ENCODE assay signal across 20 cellular contexts in the genomic region with DNA sequence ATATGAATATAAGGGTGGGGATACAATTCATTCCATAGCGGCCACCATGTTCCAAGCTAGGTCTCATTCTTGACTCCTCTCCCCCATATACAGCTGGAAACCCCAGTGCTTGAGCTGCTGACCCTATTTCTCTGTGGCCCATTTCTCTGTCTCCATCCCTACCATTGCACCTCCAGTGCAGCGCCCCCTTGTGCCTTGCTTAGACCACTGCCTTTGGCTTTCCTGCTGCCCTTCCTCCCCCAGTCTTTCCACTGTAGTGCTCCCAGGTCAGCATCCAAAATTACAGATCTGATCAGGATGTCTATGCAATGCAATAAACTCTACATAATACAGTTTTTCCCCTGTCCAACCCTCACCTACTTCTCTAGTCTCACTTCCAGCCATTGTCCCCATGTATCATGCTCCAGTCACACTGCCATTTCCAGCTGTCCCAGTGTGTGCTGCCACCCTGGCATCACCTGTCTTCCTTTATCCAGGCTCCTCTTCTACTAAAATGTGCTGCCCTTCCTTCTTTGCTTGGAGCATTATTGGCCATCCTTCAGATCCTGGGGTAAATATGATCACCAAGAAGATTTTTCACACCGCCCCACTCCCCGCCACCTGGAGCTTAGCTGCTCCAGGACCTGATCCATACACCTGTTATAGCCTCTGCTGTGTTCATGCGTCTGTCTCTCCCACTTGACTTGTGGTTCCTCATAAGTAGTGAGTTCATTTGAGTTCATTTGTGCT.
A peak's percentile ranks its signal among the peaks of the same experiment; 100 is the strongest.
DNase-seq lines count a peak whose midpoint lies in the region; ATAC-seq and TF ChIP-seq lines count a peak whose summit lies in the region.
"Had no signal": no experiment of that assay in that cellular context is flagged by ENCODE, and none has a peak within 500 bp of the region (broad histone marks: within the 10 kb centered on the region; RNA-seq: fewer than 3 reads in every experiment).

No MANE protein-coding gene starts in this region.

- BruUV-seq in HCT116 (replicated peaks; lab: Mats Ljungman, UMichigan): no TSS peak
- BruUV-seq in MCF 10A (replicated peaks; lab: Mats Ljungman, UMichigan): no TSS peak

- no peaks in the 10 kb centered on the region for H3K36me3 Mint-ChIP-seq in activated naive CD4-positive, alpha-beta T cell treated with anti-CD3 and anti-CD28 coated beads, Interleukin-2, amount 50 U/mL, for 24 hours
- H3K36me3 Mint-ChIP-seq in activated naive CD4-positive, alpha-beta T cell treated with anti-CD3 and anti-CD28 coated beads, Interleukin-2, amount 10 ng/mL, durations not matched to agents 7 days and 5 days: no peaks in the 10 kb centered on the region
- no peaks in the 10 kb centered on the region for H3K36me3 Mint-ChIP-seq in MCF 10A (ENCODE audit: insufficient read depth, unreplicated experiment)
- H3K36me3 Mint-ChIP-seq: activated naive CD4-positive, alpha-beta T cell treated with anti-CD3 and anti-CD28 coated beads, Interleukin-2, amount 50 U/mL, for 72 hours; stimulated activated memory B cell treated with anti-CD40 and anti-IgM and Interleukin-4, amounts not matched to agents 10 μg/mL and 1 μg/mL and 100 μg/mL, for 72 hours had no signal

- TF ChIP-seq POLR2A in HCT116 (IDR thresholded peaks at IDR 0.05; ENCODE audit: borderline replicate concordance, extremely low read depth, insufficient read depth, insufficient read length): no peak

- no peaks in the 10 kb centered on the region for H3K4me1 Mint-ChIP-seq in activated naive CD4-positive, alpha-beta T cell treated with anti-CD3 and anti-CD28 coated beads, Interleukin-2, amount 50 U/mL, for 24 hours
- H3K4me1 Mint-ChIP-seq in activated naive CD4-positive, alpha-beta T cell treated with anti-CD3 and anti-CD28 coated beads, Interleukin-2, amount 10 ng/mL, durations not matched to agents 7 days and 5 days: no peaks in the 10 kb centered on the region
- peaks cover 11% of the 10 kb centered on the region for H3K4me1 Mint-ChIP-seq in MCF 10A (ENCODE audit: insufficient read depth, unreplicated experiment)
- H3K4me1 Mint-ChIP-seq: stimulated activated memory B cell treated with anti-CD40 and anti-IgM and Interleukin-4, amounts not matched to agents 10 μg/mL and 1 μg/mL and 100 μg/mL, for 72 hours had no signal

- peak overlapping the region; percentile 3 for H3K27ac Mint-ChIP-seq in activated naive CD4-positive, alpha-beta T cell treated with anti-CD3 and anti-CD28 coated beads, Interleukin-2, amount 50 U/mL, for 24 hours
- H3K27ac Mint-ChIP-seq in activated naive CD4-positive, alpha-beta T cell treated with anti-CD3 and anti-CD28 coated beads, Interleukin-2, amount 10 ng/mL, durations not matched to agents 7 days and 5 days: no peak overlapping the region
- no peak overlapping the region for H3K27ac Mint-ChIP-seq in MCF 10A (ENCODE audit: low read depth, unreplicated experiment)
- H3K27ac Mint-ChIP-seq: activated naive CD4-positive, alpha-beta T cell treated with anti-CD3 and anti-CD28 coated beads, Interleukin-2, amount 50 U/mL, for 72 hours; HFFc6; stimulated activated memory B cell treated with anti-CD40 and anti-IgM and Interleukin-4, amounts not matched to agents 10 μg/mL and 1 μg/mL and 100 μg/mL, for 72 hours had no signal

- no peaks in the 10 kb centered on the region for H3K9me3 Mint-ChIP-seq in activated naive CD4-positive, alpha-beta T cell treated with anti-CD3 and anti-CD28 coated beads, Interleukin-2, amount 50 U/mL, for 24 hours
- no peaks in the 10 kb centered on the region for H3K9me3 Mint-ChIP-seq in activated naive CD4-positive, alpha-beta T cell treated with anti-CD3 and anti-CD28 coated beads, Interleukin-2, amount 10 ng/mL, durations not matched to agents 7 days and 5 days
- peaks cover 6% of the 10 kb centered on the region for H3K9me3 Mint-ChIP-seq in MCF 10A (ENCODE audit: unreplicated experiment)
- H3K9me3 Mint-ChIP-seq: activated naive CD4-positive, alpha-beta T cell treated with anti-CD3 and anti-CD28 coated beads, Interleukin-2, amount 50 U/mL, for 72 hours; HFFc6 had no signal

- no peaks in the 10 kb centered on the region for H3K4me1 ChIP-seq in HCT116 (ENCODE audit: control insufficient read depth in 1 of 2, insufficient read depth in 2 of 2, low read length in 2 of 2)
- H3K4me1 ChIP-seq: breast epithelium, gastrocnemius medialis, upper lobe of left lung had no signal

- H3K4me3 Mint-ChIP-seq in activated naive CD4-positive, alpha-beta T cell treated with anti-CD3 and anti-CD28 coated beads, Interleukin-2, amount 50 U/mL, for 24 hours: no peak overlapping the region
- H3K4me3 Mint-ChIP-seq in activated naive CD4-positive, alpha-beta T cell treated with anti-CD3 and anti-CD28 coated beads, Interleukin-2, amount 10 ng/mL, durations not matched to agents 7 days and 5 days: no peak overlapping the region
- H3K4me3 Mint-ChIP-seq in MCF 10A (ENCODE audit: unreplicated experiment): no peak overlapping the region
- H3K4me3 Mint-ChIP-seq: HFFc6; neural crest cell; stimulated activated memory B cell treated with anti-CD40 and anti-IgM and Interleukin-4, amounts not matched to agents 10 μg/mL and 1 μg/mL and 100 μg/mL, for 72 hours had no signal

- no peaks in the 10 kb centered on the region for H3K36me3 ChIP-seq in HCT116 (ENCODE audit: control insufficient read depth in 1 of 2, insufficient read depth in 2 of 2, low read length in 2 of 2)
- H3K36me3 ChIP-seq: breast epithelium, gastrocnemius medialis, upper lobe of left lung had no signal

- H4K20me1 ChIP-seq in HCT116 (ENCODE audit: insufficient read depth): no peaks in the 10 kb centered on the region

- H3K4me3 ChIP-seq in HCT116 (replicated peaks in 1 of 2; ENCODE audit: low read depth in 1 of 2, low read length in 2 of 2): no peak overlapping the region
- H3K4me3 ChIP-seq: breast epithelium, gastrocnemius medialis, upper lobe of left lung had no signal

- H3K27me3 Mint-ChIP-seq in activated naive CD4-positive, alpha-beta T cell treated with anti-CD3 and anti-CD28 coated beads, Interleukin-2, amount 50 U/mL, for 24 hours: peaks cover 15% of the 10 kb centered on the region
- no peaks in the 10 kb centered on the region for H3K27me3 Mint-ChIP-seq in activated naive CD4-positive, alpha-beta T cell treated with anti-CD3 and anti-CD28 coated beads, Interleukin-2, amount 10 ng/mL, durations not matched to agents 7 days and 5 days
- no peaks in the 10 kb centered on the region for H3K27me3 Mint-ChIP-seq in MCF 10A (ENCODE audit: insufficient read depth, unreplicated experiment)

- TF ChIP-seq RAD21 in HCT116 (IDR thresholded peaks at IDR 0.05; ENCODE audit: low read depth): 0 out of 2 replicates have a peak, but pooled peaks have one; percentile 3

- H3K27ac ChIP-seq in HCT116 (ENCODE audit: low read depth, low read length): no peak overlapping the region
- H3K27ac ChIP-seq: breast epithelium, gastrocnemius medialis, upper lobe of left lung, VCaP had no signal

- H2AFZ ChIP-seq in HCT116 (ENCODE audit: low read depth, low read length, poor library complexity, severe bottlenecking): no peak overlapping the region

- H3K4me2 ChIP-seq in HCT116 (ENCODE audit: low read length): no peak overlapping the region

- DNase-seq in activated naive CD4-positive, alpha-beta T cell treated with anti-CD3 and anti-CD28 coated beads, Interleukin-2, amount 10 ng/mL, durations not matched to agents 7 days and 5 days: no peak
- no peak for DNase-seq in HCT116 (ENCODE audit: low read depth, low spot score)
- peak; percentile 5 for DNase-seq in cerebellar cortex (ENCODE audit: low spot score)
- DNase-seq in stimulated activated CD8-positive, alpha-beta memory T cell treated with anti-CD3 and anti-CD28 coated beads, Interleukin-4, amount 100 ng/mL, for 48 hours: peak; percentile 24
- no peak for DNase-seq in NCI-H1105 (lab: John Stamatoyannopoulos, UW)
- DNase-seq in SHP77 treated with DMSO at 0.1 percent for 48 hours (lab: John Stamatoyannopoulos, UW): no peak
- DNase-seq in MCF 10A (ENCODE audit: unreplicated experiment): no peak
- DNase-seq: activated CD8-positive, alpha-beta memory T cell treated with anti-CD3 and anti-CD28 coated beads, Interleukin-2, amount 50 U/mL, for 48 hours; effector CD8-positive, alpha-beta T cell; gastrocnemius medialis; HFFc6; NCI-H187; NCI-H524; upper lobe of left lung had no signal

- POLR2A ChIA-PET in HCT116 (lab: Charles Lee) (no interaction called here), MCF 10A (lab: Yijun Ruan, JAX) (no interaction called here)

- peak; percentile 63; the same call in 1 of the 2 replicates for ATAC-seq in HCT116
- ATAC-seq: activated naive CD4-positive, alpha-beta T cell treated with anti-CD3 and anti-CD28 coated beads, Interleukin-2, amount 50 U/mL, for 72 hours; gastrocnemius medialis; stimulated activated memory B cell treated with anti-CD40 and anti-IgM and Interleukin-4, amounts not matched to agents 10 μg/mL and 1 μg/mL and 100 μg/mL, for 72 hours had no signal

- no peaks in the 10 kb centered on the region for H3K9me2 ChIP-seq in HCT116 (ENCODE audit: insufficient read depth)

- CTCF ChIA-PET in activated naive CD4-positive, alpha-beta T cell treated with anti-CD3 and anti-CD28 coated beads, Interleukin-2, amount 10 ng/mL, durations not matched to agents 7 days and 5 days (lab: Charles Lee): no interaction called here
- CTCF ChIA-PET in HCT116 (lab: Charles Lee) (interaction anchor here (0.8 kb wide), 1 partner anchor 13 kb away, joined by 3 read pairs; no protein-coding TSS in a partner anchor), MCF 10A (lab: Yijun Ruan, JAX) (interaction anchor here (0.7 to 8.0 kb wide), 7 partner anchors 9 to 1480 kb away, joined by 3 to 126 read pairs (median 3); no protein-coding TSS in a partner anchor)

- no peaks in the 10 kb centered on the region for H3K27me3 ChIP-seq in HCT116 (ENCODE audit: insufficient read depth, low read length)
- H3K27me3 ChIP-seq: breast epithelium, gastrocnemius medialis, upper lobe of left lung had no signal

- H3K9me3 ChIP-seq in HCT116 (ENCODE audit: control insufficient read depth in 1 of 2, insufficient read depth in 1 of 2, low read depth in 1 of 2, low read length in 2 of 2): peaks cover 0 to 3% of the 10 kb centered on the region in 2 experiments; a peak in 1 of 4 replicates
- H3K9me3 ChIP-seq: gastrocnemius medialis, upper lobe of left lung had no signal

- intact Hi-C loops in HCT116 (cut with micrococcal nuclease) (no loop called here), MCF 10A (cut with micrococcal nuclease) (no loop called here)

- no peak overlapping the region for H3K9ac ChIP-seq in HCT116 (ENCODE audit: low read length)

- RAD21 ChIA-PET in HCT116 (lab: Charles Lee; ENCODE audit: low non-redundant PET in 1 of 2, low total read pairs in 2 of 2, uncharacterized antibody in 2 of 2, unreplicated experiment in 2 of 2): no interaction called here

- H3K79me2 ChIP-seq in HCT116 (ENCODE audit: insufficient read depth, low read length): no peaks in the 10 kb centered on the region

- TF ChIP-seq CTCF in HCT116 (IDR thresholded peaks at IDR 0.05 in 2 of 3, conservative IDR thresholded peaks at IDR 0.05 in 1 of 3; ENCODE audit: borderline replicate concordance in 1 of 3, insufficient read depth in 1 of 3, low read depth in 2 of 3, low read length in 2 of 3): peak in 2 of 3 experiments; percentile 50 to 55; a peak in 4 of 6 replicates
- no peak for TF ChIP-seq CTCF in MCF 10A (IDR thresholded peaks at IDR 0.05; ENCODE audit: unreplicated experiment)

TF ChIP-seq in HCT116, 20 proteins besides CTCF, POLR2A, EP300 and RAD21:
- no peak for TF ChIP-seq EGR1 (IDR thresholded peaks at IDR 0.05; ENCODE audit: low read depth)
- no peak for TF ChIP-seq FOSL1 (IDR thresholded peaks at IDR 0.05; ENCODE audit: low read depth)

Comparison
In these comparisons a context has a peak if more than half of its experiments do, and no peak if none do; other contexts are left out.
1. DNase-seq: peak in cerebellar cortex (single experiment) and stimulated activated CD8-positive, alpha-beta memory T cell treated with anti-CD3 and anti-CD28 coated beads, Interleukin-4, amount 100 ng/mL, for 48 hours (single experiment); none in activated naive CD4-positive, alpha-beta T cell treated with anti-CD3 and anti-CD28 coated beads, Interleukin-2, amount 10 ng/mL, durations not matched to agents 7 days and 5 days (single experiment), HCT116 (single experiment), NCI-H1105 (single experiment), SHP77 treated with DMSO at 0.1 percent for 48 hours (single experiment) and MCF 10A (single experiment).